33 cellular contexts compared by ENCODE assay signal in the genomic region with DNA sequence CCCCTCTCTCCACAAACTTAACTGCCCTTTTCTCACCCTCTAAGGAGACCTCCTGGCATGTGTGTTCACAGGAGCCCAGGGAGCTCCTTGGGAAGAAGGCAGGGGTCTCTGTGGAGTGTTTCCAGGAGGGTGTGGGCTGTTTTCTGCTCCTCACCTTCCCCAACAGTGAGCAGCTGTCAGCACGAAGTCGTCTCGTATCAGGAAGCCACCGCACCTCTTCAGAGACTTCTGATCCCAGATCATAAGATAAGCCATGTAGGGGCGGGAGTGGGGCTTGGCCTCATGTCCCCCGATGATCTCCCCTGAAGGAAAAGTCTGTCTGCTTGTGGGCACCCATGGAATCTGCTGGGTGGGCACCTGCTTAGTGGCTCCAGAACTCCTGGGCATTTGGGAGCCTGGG. TPM values are rescaled to one million over a fixed set of nuclear protein-coding genes. Genes with fewer than 3 reads are reported as not detected.
DNase-seq lines count a peak whose midpoint lies in the region; ATAC-seq and TF ChIP-seq lines count a peak whose summit lies in the region.
"Had no signal": no experiment of that assay in that cellular context is flagged by ENCODE, and none has a peak within 500 bp of the region (broad histone marks: within the 10 kb centered on the region; RNA-seq: fewer than 3 reads in every experiment).

No MANE protein-coding gene starts in this region.

- POLR2A ChIA-PET in activated naive CD8-positive, alpha-beta T cell treated with anti-CD3 and anti-CD28 coated beads, Interleukin-2, amount 10 ng/mL, durations not matched to agents 7 days and 5 days (lab: Charles Lee): interaction anchor here (2.1 to 4.2 kb wide), 4 partner anchors 24 to 41 kb away, joined by 8 to 41 read pairs (median 20); a partner anchor contains a TSS

- no peaks in the 10 kb centered on the region for H3K4me1 ChIP-seq in foreskin keratinocyte
- H3K4me1 ChIP-seq: Caco-2, SJSA1, testis had no signal

- TF ChIP-seq CTCF in foreskin keratinocyte (conservative IDR thresholded peaks at IDR 0.05): no peak

- peaks cover 63% of the 10 kb centered on the region for H3K4me1 Mint-ChIP-seq in T-helper 1 cell treated with Interleukin-12 subunit alpha and Interleukin-12 subunit beta and Interleukin-4 antibody, amounts not matched to agents 30 μg/mL and 1 μg/mL, for 36 hours (ENCODE audit: low read depth)
- H3K4me1 Mint-ChIP-seq in activated naive CD4-positive, alpha-beta T cell treated with anti-CD3 and anti-CD28 coated beads, Interleukin-2, amount 50 U/mL, for 24 hours: peaks cover 7% of the 10 kb centered on the region
- peaks cover 59% of the 10 kb centered on the region for H3K4me1 Mint-ChIP-seq in activated naive CD8-positive, alpha-beta T cell treated with anti-CD3 and anti-CD28 coated beads, Interleukin-2, amount 10 ng/mL, durations not matched to agents 7 days and 5 days
- H3K4me1 Mint-ChIP-seq in stimulated activated effector memory CD8-positive, alpha-beta T cell treated with anti-CD3 and anti-CD28 coated beads, Interleukin-12 subunit alpha, Interleukin-12 subunit beta, amount 100 ng/mL, for 72 hours: peaks cover 85% of the 10 kb centered on the region
- H3K4me1 Mint-ChIP-seq: nephron progenitor cell had no signal

- H3K4me3 Mint-ChIP-seq in T-helper 1 cell treated with Interleukin-12 subunit alpha and Interleukin-12 subunit beta and Interleukin-4 antibody, amounts not matched to agents 30 μg/mL and 1 μg/mL, for 36 hours: peak overlapping the region; percentile 90
- peak overlapping the region; percentile 74 for H3K4me3 Mint-ChIP-seq in activated naive CD4-positive, alpha-beta T cell treated with anti-CD3 and anti-CD28 coated beads, Interleukin-2, amount 50 U/mL, for 24 hours
- H3K4me3 Mint-ChIP-seq in activated naive CD8-positive, alpha-beta T cell treated with anti-CD3 and anti-CD28 coated beads, Interleukin-2, amount 10 ng/mL, durations not matched to agents 7 days and 5 days: peak overlapping the region; percentile 91
- peak overlapping the region; percentile 96 for H3K4me3 Mint-ChIP-seq in stimulated activated effector memory CD8-positive, alpha-beta T cell treated with anti-CD3 and anti-CD28 coated beads, Interleukin-12 subunit alpha, Interleukin-12 subunit beta, amount 100 ng/mL, for 72 hours
- H3K4me3 Mint-ChIP-seq: nephron progenitor cell had no signal

- H3K27ac Mint-ChIP-seq in T-helper 1 cell treated with Interleukin-12 subunit alpha and Interleukin-12 subunit beta and Interleukin-4 antibody, amounts not matched to agents 30 μg/mL and 1 μg/mL, for 36 hours: peak overlapping the region; percentile 92
- H3K27ac Mint-ChIP-seq in activated naive CD4-positive, alpha-beta T cell treated with anti-CD3 and anti-CD28 coated beads, Interleukin-2, amount 50 U/mL, for 24 hours: no peak overlapping the region
- peak overlapping the region; percentile 94 for H3K27ac Mint-ChIP-seq in activated naive CD8-positive, alpha-beta T cell treated with anti-CD3 and anti-CD28 coated beads, Interleukin-2, amount 10 ng/mL, durations not matched to agents 7 days and 5 days
- peak overlapping the region; percentile 98 for H3K27ac Mint-ChIP-seq in stimulated activated effector memory CD8-positive, alpha-beta T cell treated with anti-CD3 and anti-CD28 coated beads, Interleukin-12 subunit alpha, Interleukin-12 subunit beta, amount 100 ng/mL, for 72 hours

- no peaks in the 10 kb centered on the region for H3K27me3 Mint-ChIP-seq in T-helper 1 cell treated with Interleukin-12 subunit alpha and Interleukin-12 subunit beta and Interleukin-4 antibody, amounts not matched to agents 30 μg/mL and 1 μg/mL, for 36 hours (ENCODE audit: low read depth)
- H3K27me3 Mint-ChIP-seq in activated naive CD4-positive, alpha-beta T cell treated with anti-CD3 and anti-CD28 coated beads, Interleukin-2, amount 50 U/mL, for 24 hours: no peaks in the 10 kb centered on the region
- H3K27me3 Mint-ChIP-seq in activated naive CD8-positive, alpha-beta T cell treated with anti-CD3 and anti-CD28 coated beads, Interleukin-2, amount 10 ng/mL, durations not matched to agents 7 days and 5 days: no peaks in the 10 kb centered on the region

- ATAC-seq in activated naive CD8-positive, alpha-beta T cell treated with anti-CD3 and anti-CD28 coated beads, Interleukin-2, amount 10 ng/mL, durations not matched to agents 7 days and 5 days (ENCODE audit: low read depth): no peak
- no peak for ATAC-seq in stimulated activated effector memory CD8-positive, alpha-beta T cell treated with anti-CD3 and anti-CD28 coated beads, Interleukin-12 subunit alpha, Interleukin-12 subunit beta, amount 100 ng/mL, for 72 hours
- no peak for ATAC-seq in foreskin keratinocyte
- ATAC-seq: left cardiac atrium had no signal

- no peak overlapping the region for H3K27ac ChIP-seq in foreskin keratinocyte
- H3K27ac ChIP-seq: 22Rv1, breast epithelium, RWPE1, SJSA1, testis had no signal

- H3K9me3 Mint-ChIP-seq in T-helper 1 cell treated with Interleukin-12 subunit alpha and Interleukin-12 subunit beta and Interleukin-4 antibody, amounts not matched to agents 30 μg/mL and 1 μg/mL, for 36 hours: no peaks in the 10 kb centered on the region
- no peaks in the 10 kb centered on the region for H3K9me3 Mint-ChIP-seq in activated naive CD4-positive, alpha-beta T cell treated with anti-CD3 and anti-CD28 coated beads, Interleukin-2, amount 50 U/mL, for 24 hours
- H3K9me3 Mint-ChIP-seq in activated naive CD8-positive, alpha-beta T cell treated with anti-CD3 and anti-CD28 coated beads, Interleukin-2, amount 10 ng/mL, durations not matched to agents 7 days and 5 days: peaks cover 2% of the 10 kb centered on the region
- no peaks in the 10 kb centered on the region for H3K9me3 Mint-ChIP-seq in stimulated activated effector memory CD8-positive, alpha-beta T cell treated with anti-CD3 and anti-CD28 coated beads, Interleukin-12 subunit alpha, Interleukin-12 subunit beta, amount 100 ng/mL, for 72 hours

- H3K27me3 ChIP-seq in foreskin keratinocyte: no peaks in the 10 kb centered on the region
- H3K27me3 ChIP-seq: breast epithelium, SJSA1, testis had no signal

- peaks cover 48% of the 10 kb centered on the region for H3K36me3 Mint-ChIP-seq in T-helper 1 cell treated with Interleukin-12 subunit alpha and Interleukin-12 subunit beta and Interleukin-4 antibody, amounts not matched to agents 30 μg/mL and 1 μg/mL, for 36 hours (ENCODE audit: low read depth)
- no peaks in the 10 kb centered on the region for H3K36me3 Mint-ChIP-seq in activated naive CD4-positive, alpha-beta T cell treated with anti-CD3 and anti-CD28 coated beads, Interleukin-2, amount 50 U/mL, for 24 hours
- peaks cover 44% of the 10 kb centered on the region for H3K36me3 Mint-ChIP-seq in activated naive CD8-positive, alpha-beta T cell treated with anti-CD3 and anti-CD28 coated beads, Interleukin-2, amount 10 ng/mL, durations not matched to agents 7 days and 5 days
- H3K36me3 Mint-ChIP-seq in stimulated activated effector memory CD8-positive, alpha-beta T cell treated with anti-CD3 and anti-CD28 coated beads, Interleukin-12 subunit alpha, Interleukin-12 subunit beta, amount 100 ng/mL, for 72 hours: peaks cover 68% of the 10 kb centered on the region

- DNase-seq in T-helper 1 cell: no peak
- DNase-seq in activated naive CD4-positive, alpha-beta T cell (lab: John Stamatoyannopoulos, UW): no peak
- DNase-seq in activated naive CD8-positive, alpha-beta T cell treated with anti-CD3 and anti-CD28 coated beads, Interleukin-2, amount 10 ng/mL, durations not matched to agents 7 days and 5 days: no peak
- DNase-seq in stimulated activated effector memory CD8-positive, alpha-beta T cell treated with anti-CD3 and anti-CD28 coated beads, Interleukin-12 subunit alpha, Interleukin-12 subunit beta, amount 100 ng/mL, for 72 hours (ENCODE audit: low spot score in 2 of 2): no peak
- DNase-seq in foreskin keratinocyte: no peak
- no peak for DNase-seq in amniotic stem cell (lab: John Stamatoyannopoulos, UW)
- DNase-seq: activated CD4-positive, CD25-positive, alpha-beta regulatory T cell; activated effector memory CD4-positive, alpha-beta T cell treated with Interleukin-2 at 50 U/mL for 16 hours; C1 segment of cervical spinal cord; Caco-2; DMS53; H7; hippocampal formation; left cardiac atrium; NCI-H1048; NCI-H1694 treated with DMSO at 0.1 percent for 48 hours; NCI-H2171 treated with DMSO at 0.1 percent for 48 hours; NCI-H510A treated with DMSO at 0.1 percent for 48 hours; nephron progenitor cell; stimulated activated CD4-positive, alpha-beta T cell treated with anti-CD3 and anti-CD28 coated beads, Interleukin-15, amount 100 ng/mL, for 24 hours; stimulated activated naive CD4-positive, alpha-beta T cell; testis had no signal

RNA-seq across cellular contexts. Expression of a gene that starts 1.2 kb away (rescaled TPM):
- total RNA-seq in activated naive CD8-positive, alpha-beta T cell treated with anti-CD3 and anti-CD28 coated beads, Interleukin-2, amount 10 ng/mL, durations not matched to agents 7 days and 5 days: 100 to 1,000 TPM; 195 to 217 TPM
- total RNA-seq in foreskin keratinocyte: not detected in 2 replicates
- polyA plus RNA-seq in foreskin keratinocyte: not detected in 2 replicates
- total RNA-seq: Caco-2, endothelial cell of umbilical vein, fibroblast of lung, G401, H7, HT1080, osteocyte had no signal
- polyA plus RNA-seq: endothelial cell of umbilical vein, fibroblast of lung had no signal

RNA-seq across cellular contexts. Expression of a gene that starts 23.3 kb away (rescaled TPM):
- total RNA-seq in activated naive CD8-positive, alpha-beta T cell treated with anti-CD3 and anti-CD28 coated beads, Interleukin-2, amount 10 ng/mL, durations not matched to agents 7 days and 5 days: 1 to 10 TPM; 4.9 to 5.7 TPM
- total RNA-seq in foreskin keratinocyte: not detected in 2 replicates
- polyA plus RNA-seq in foreskin keratinocyte: not detected in 2 replicates
- total RNA-seq: Caco-2, endothelial cell of umbilical vein, fibroblast of lung, G401, H7, HT1080, osteocyte, SJSA1 had no signal
- polyA plus RNA-seq: endothelial cell of umbilical vein, fibroblast of lung had no signal

RNA-seq across cellular contexts. Expression of a gene that starts 56.7 kb away (rescaled TPM):
- total RNA-seq in activated naive CD8-positive, alpha-beta T cell treated with anti-CD3 and anti-CD28 coated beads, Interleukin-2, amount 10 ng/mL, durations not matched to agents 7 days and 5 days: not detected
- not detected in 2 replicates for total RNA-seq in foreskin keratinocyte
- not detected in 2 replicates for polyA plus RNA-seq in foreskin keratinocyte
- total RNA-seq: Caco-2, endothelial cell of umbilical vein, fibroblast of lung, G401, HT1080, osteocyte, SJSA1 had no signal
- polyA plus RNA-seq: endothelial cell of umbilical vein, fibroblast of lung had no signal

Comparison
In these comparisons a context has a peak if more than half of its experiments do, and no peak if none do; other contexts are left out.
1. RNA of a gene that starts 1.2 kb away (total RNA-seq): 195 to 217 TPM in activated naive CD8-positive, alpha-beta T cell treated with anti-CD3 and anti-CD28 coated beads, Interleukin-2, amount 10 ng/mL, durations not matched to agents 7 days and 5 days; not detected in foreskin keratinocyte; every median in the first group is over 100 times any median in the second.
2. Peak in every context shown above with its lines, with median percentiles within 50 percentile points of each other: H3K4me3 Mint-ChIP-seq.